1 cellular context compared by ENCODE assay signal in the genomic region with DNA sequence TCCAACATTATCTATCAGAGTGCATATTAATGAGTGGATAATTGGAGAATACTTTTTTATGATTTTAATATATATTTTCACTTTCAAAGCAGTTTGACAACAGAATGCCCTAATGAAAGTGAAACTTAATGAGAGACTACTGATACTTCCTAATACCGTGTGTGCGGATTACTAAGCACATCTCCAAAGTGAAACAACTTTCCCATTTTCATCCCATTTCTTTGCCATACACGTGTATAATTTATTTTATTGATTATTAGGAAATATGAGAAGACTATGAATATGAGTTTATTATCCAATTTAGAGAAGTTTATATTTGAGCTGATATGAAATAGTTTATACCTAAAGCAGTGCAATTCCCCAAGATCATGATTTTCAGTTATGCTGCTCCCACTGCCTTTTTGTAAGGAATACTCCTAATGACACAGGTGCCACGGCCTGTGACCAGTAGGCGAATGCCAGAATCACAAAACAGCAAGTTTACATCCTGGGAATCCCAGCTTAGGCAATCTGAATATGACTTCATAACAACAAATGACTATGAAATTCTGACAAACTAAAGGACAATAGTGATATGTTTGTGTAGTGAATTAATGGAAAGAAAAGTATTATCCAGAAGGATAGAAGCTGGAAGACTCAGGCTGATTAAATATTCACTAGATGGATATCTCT.
TF ChIP-seq lines count a peak whose summit lies in the region.

No MANE protein-coding gene starts in this region.

TF ChIP-seq in K562, 482 proteins besides CTCF, POLR2A, EP300 and RAD21 (continued from another document):
- TF ChIP-seq, protein P1, sequence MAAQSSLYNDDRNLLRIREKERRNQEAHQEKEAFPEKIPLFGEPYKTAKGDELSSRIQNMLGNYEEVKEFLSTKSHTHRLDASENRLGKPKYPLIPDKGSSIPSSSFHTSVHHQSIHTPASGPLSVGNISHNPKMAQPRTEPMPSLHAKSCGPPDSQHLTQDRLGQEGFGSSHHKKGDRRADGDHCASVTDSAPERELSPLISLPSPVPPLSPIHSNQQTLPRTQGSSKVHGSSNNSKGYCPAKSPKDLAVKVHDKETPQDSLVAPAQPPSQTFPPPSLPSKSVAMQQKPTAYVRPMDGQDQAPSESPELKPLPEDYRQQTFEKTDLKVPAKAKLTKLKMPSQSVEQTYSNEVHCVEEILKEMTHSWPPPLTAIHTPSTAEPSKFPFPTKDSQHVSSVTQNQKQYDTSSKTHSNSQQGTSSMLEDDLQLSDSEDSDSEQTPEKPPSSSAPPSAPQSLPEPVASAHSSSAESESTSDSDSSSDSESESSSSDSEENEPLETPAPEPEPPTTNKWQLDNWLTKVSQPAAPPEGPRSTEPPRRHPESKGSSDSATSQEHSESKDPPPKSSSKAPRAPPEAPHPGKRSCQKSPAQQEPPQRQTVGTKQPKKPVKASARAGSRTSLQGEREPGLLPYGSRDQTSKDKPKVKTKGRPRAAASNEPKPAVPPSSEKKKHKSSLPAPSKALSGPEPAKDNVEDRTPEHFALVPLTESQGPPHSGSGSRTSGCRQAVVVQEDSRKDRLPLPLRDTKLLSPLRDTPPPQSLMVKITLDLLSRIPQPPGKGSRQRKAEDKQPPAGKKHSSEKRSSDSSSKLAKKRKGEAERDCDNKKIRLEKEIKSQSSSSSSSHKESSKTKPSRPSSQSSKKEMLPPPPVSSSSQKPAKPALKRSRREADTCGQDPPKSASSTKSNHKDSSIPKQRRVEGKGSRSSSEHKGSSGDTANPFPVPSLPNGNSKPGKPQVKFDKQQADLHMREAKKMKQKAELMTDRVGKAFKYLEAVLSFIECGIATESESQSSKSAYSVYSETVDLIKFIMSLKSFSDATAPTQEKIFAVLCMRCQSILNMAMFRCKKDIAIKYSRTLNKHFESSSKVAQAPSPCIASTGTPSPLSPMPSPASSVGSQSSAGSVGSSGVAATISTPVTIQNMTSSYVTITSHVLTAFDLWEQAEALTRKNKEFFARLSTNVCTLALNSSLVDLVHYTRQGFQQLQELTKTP (IDR thresholded peaks at IDR 0.05; ENCODE audit: low read depth in 1 of 2, partially characterized antibody in 2 of 2), result peak in 1 of 2 experiments; percentile 22
- TF ChIP-seq ARID2 (IDR thresholded peaks at IDR 0.05) (0 out of 2 replicates have a peak, but pooled peaks have one; percentile 9), KDM4B (IDR thresholded peaks at IDR 0.05; ENCODE audit: borderline replicate concordance in 2 of 2, low read depth in 1 of 2) (no peak)
